In genomic region chr18:3458378-3458777, GRCh38 we compare ENCODE assay signal across 1 cellular context.
TF ChIP-seq lines count a peak whose summit lies in the region.

No MANE protein-coding gene starts in this region.

TF ChIP-seq in IMR-90, 13 proteins besides CTCF, POLR2A, EP300 and RAD21 (continued from another document):
- TF ChIP-seq, protein P1, sequence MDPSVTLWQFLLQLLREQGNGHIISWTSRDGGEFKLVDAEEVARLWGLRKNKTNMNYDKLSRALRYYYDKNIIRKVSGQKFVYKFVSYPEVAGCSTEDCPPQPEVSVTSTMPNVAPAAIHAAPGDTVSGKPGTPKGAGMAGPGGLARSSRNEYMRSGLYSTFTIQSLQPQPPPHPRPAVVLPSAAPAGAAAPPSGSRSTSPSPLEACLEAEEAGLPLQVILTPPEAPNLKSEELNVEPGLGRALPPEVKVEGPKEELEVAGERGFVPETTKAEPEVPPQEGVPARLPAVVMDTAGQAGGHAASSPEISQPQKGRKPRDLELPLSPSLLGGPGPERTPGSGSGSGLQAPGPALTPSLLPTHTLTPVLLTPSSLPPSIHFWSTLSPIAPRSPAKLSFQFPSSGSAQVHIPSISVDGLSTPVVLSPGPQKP (IDR thresholded peaks at IDR 0.05; ENCODE audit: borderline replicate concordance, low read depth, low read length): no peak
- no peak for TF ChIP-seq RCOR1 (IDR thresholded peaks at IDR 0.05; ENCODE audit: insufficient replicate concordance, low read length)
- no peak for TF ChIP-seq NFE2L2 (IDR thresholded peaks at IDR 0.05; ENCODE audit: low read depth, low read length)
- TF ChIP-seq MAZ (IDR thresholded peaks at IDR 0.05; ENCODE audit: borderline replicate concordance, low read depth, low read length): no peak
- no peak for TF ChIP-seq FOS (IDR thresholded peaks at IDR 0.05; ENCODE audit: low read depth, low read length)
- no peak for TF ChIP-seq CHD1 (IDR thresholded peaks at IDR 0.05; ENCODE audit: low read depth, low read length)
- TF ChIP-seq SMC3 (IDR thresholded peaks at IDR 0.05; ENCODE audit: low read depth, low read length): no peak
- TF ChIP-seq MAFK (IDR thresholded peaks at IDR 0.05; ENCODE audit: low read depth, low read length): no peak
- no peak for TF ChIP-seq RFX5 (IDR thresholded peaks at IDR 0.05; ENCODE audit: low read depth, low read length)
- no peak for TF ChIP-seq CEBPB (IDR thresholded peaks at IDR 0.05; ENCODE audit: low read depth, low read length)
